ENCODE assay signal across 1 cellular context in genomic region chr3:42689421-42690014, GRCh38.
TF ChIP-seq lines count a peak whose summit lies in the region.

No MANE protein-coding gene starts in this region.

TF ChIP-seq in GM23338, 12 proteins besides CTCF, POLR2A, EP300 and RAD21 (continued from another document):
- TF ChIP-seq ZNF114 (CRISPR knock-in tag; IDR thresholded peaks at IDR 0.05) (no peak), EZH2phosphoT487 (IDR thresholded peaks at IDR 0.05; ENCODE audit: unreplicated experiment) (no peak), JUNB (IDR thresholded peaks at IDR 0.05; ENCODE audit: unreplicated experiment) (no peak), POLR2AphosphoS5 (IDR thresholded peaks at IDR 0.05; ENCODE audit: low read depth) (no peak)
